17 cellular contexts compared by ENCODE assay signal in the genomic region with DNA sequence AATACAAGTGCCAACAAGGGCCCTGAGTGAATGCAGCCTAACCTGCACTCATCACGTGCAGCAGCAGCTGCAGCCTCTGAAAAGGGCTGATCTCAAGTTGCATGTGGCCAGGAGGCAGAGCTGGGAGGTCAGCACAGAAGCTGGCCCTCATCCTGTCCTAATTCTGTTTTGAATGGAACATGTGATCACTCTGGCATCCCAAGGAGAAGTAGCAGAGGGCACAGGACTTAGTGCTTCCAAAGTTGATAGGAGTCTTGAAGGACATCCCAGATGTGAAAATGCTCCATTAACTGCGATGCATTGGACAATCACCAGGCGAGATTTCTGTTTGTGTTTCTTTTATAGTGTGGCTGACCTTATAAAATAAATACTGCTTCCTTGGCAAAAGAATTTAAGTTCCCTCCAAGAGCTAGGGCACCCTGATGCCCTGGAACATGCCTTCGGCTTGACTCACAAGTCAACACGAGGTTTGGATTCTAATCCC. TPM values are rescaled to one million over a fixed set of nuclear protein-coding genes. Genes with fewer than 3 reads are reported as not detected.
DNase-seq lines count a peak whose midpoint lies in the region; ATAC-seq, FAIRE-seq and TF ChIP-seq lines count a peak whose summit lies in the region.
"Had no signal": no experiment of that assay in that cellular context is flagged by ENCODE, and none has a peak within 500 bp of the region (broad histone marks: within the 10 kb centered on the region; RNA-seq: fewer than 3 reads in every experiment).

No MANE protein-coding gene starts in this region.

- H3K4me1 ChIP-seq in HepG2 (ENCODE audit: insufficient read depth, low read length): peaks cover 17% of the 10 kb centered on the region
- H3K4me1 ChIP-seq in right lobe of liver: peaks cover 0 to 13% (median 5%) of the 10 kb centered on the region in 4 donors
- peaks cover 10% of the 10 kb centered on the region for H3K4me1 ChIP-seq in upper lobe of right lung
- peaks cover 6% of the 10 kb centered on the region in 2 donors for H3K4me1 ChIP-seq in kidney (ENCODE audit: control insufficient read depth in 1 of 2, insufficient read depth in 1 of 2, low read depth in 1 of 2, low read length in 2 of 2)

- no TSS peak for BruUV-seq in HepG2 (replicated peaks; lab: Mats Ljungman, UMichigan)

- H3K9ac ChIP-seq in HepG2 (ENCODE audit: insufficient read depth, low read depth, low read length) (no peak overlapping the region), kidney (ENCODE audit: low read length in 2 of 2) (no peak overlapping the region)

- TF ChIP-seq POLR2A in HepG2 (IDR thresholded peaks at IDR 0.05; ENCODE audit: insufficient read depth in 1 of 2, low read depth in 2 of 2, low read length in 2 of 2): no peak
- TF ChIP-seq POLR2A in right lobe of liver (IDR thresholded peaks at IDR 0.05): no peak

- no peak for TF ChIP-seq RAD21 in HepG2 (CRISPR knock-in tag; IDR thresholded peaks at IDR 0.05)

- no peaks in the 10 kb centered on the region for H4K20me1 ChIP-seq in HepG2 (ENCODE audit: insufficient read depth, low read length)

- CTCF ChIA-PET in HepG2 (lab: Yijun Ruan, JAX; ENCODE audit: low intra/inter-chr PET ratio, low total read pairs): no interaction called here

- in situ Hi-C loops in HepG2 (cut with HindIII; ENCODE audit: extremely low pct_ligation_motif_present, low pct_unique_long_range_greater_than_20kb): no loop called here

- H3K9me3 ChIP-seq in HepG2 (ENCODE audit: low read length) (no peaks in the 10 kb centered on the region), right lobe of liver (no peaks in the 10 kb centered on the region), upper lobe of right lung (no peaks in the 10 kb centered on the region), kidney (ENCODE audit: control insufficient read depth in 1 of 2, low read length in 2 of 2) (no peaks in the 10 kb centered on the region)
- H3K9me3 ChIP-seq: esophagus squamous epithelium had no signal

- TF ChIP-seq EP300 in HepG2 (IDR thresholded peaks at IDR 0.05; ENCODE audit: low read depth in 2 of 2, low read length in 2 of 2): no peak
- TF ChIP-seq EP300 in HepG2 (CRISPR knock-in tag; IDR thresholded peaks at IDR 0.05; ENCODE audit: borderline replicate concordance): no peak

- H3K4me3 ChIP-seq in HepG2 (replicated peaks in 1 of 3; ENCODE audit: insufficient read depth in 1 of 3, low read depth in 2 of 3, low read length in 3 of 3) (no peak overlapping the region), right lobe of liver (no peak overlapping the region), upper lobe of right lung (no peak overlapping the region), kidney (ENCODE audit: low read length in 2 of 2) (no peak overlapping the region)
- H3K4me3 ChIP-seq: esophagus squamous epithelium had no signal

- no peak for ATAC-seq in HepG2
- no peak for ATAC-seq in right lobe of liver
- ATAC-seq in upper lobe of right lung: peak; percentile 10
- no peak for ATAC-seq in HG03565 (IDR thresholded peaks at IDR 0.05; ENCODE audit: unreplicated experiment)
- ATAC-seq in GM21723 (IDR thresholded peaks at IDR 0.05; ENCODE audit: unreplicated experiment): no peak
- ATAC-seq: activated T-helper 17 cell treated with anti-CD3 and anti-CD28 coated beads, Interleukin-2, amount 50 U/mL, for 72 hours; left cardiac atrium; right cardiac atrium; Right ventricle myocardium inferior had no signal

- no peak for DNase-seq in HepG2 (ENCODE audit: low spot score)
- DNase-seq in right lobe of liver: no peak
- peak; percentile 25 for DNase-seq in RPMI7951 (ENCODE audit: low read depth)
- DNase-seq in fibroblast of the conjunctiva (ENCODE audit: low read depth): peak; percentile 42
- no peak for DNase-seq in upper lobe of right lung
- DNase-seq in kidney: no peak
- DNase-seq: esophagus squamous epithelium; left cardiac atrium; midbrain; NCI-H1105; right cardiac atrium; stimulated activated CD4-positive, alpha-beta T cell treated with anti-CD3 and anti-CD28 coated beads, Interleukin-4, amount 100 ng/mL, for 1 hour had no signal

- H3K36me3 ChIP-seq in HepG2 (replicated peaks in 1 of 2; ENCODE audit: control insufficient read depth in 1 of 2, insufficient read depth in 2 of 2, low read length in 2 of 2) (no peaks in the 10 kb centered on the region), right lobe of liver (no peaks in the 10 kb centered on the region), upper lobe of right lung (no peaks in the 10 kb centered on the region), kidney (ENCODE audit: control insufficient read depth in 1 of 2, insufficient read depth in 2 of 2, low read length in 2 of 2) (no peaks in the 10 kb centered on the region)
- H3K36me3 ChIP-seq: esophagus squamous epithelium had no signal

- intact Hi-C loops in HepG2 (cut with micrococcal nuclease; ENCODE audit: unreplicated experiment): no loop called here
- intact Hi-C loops in right lobe of liver (cut with DNase I): no loop called here
- intact Hi-C loops in upper lobe of right lung (cut with DNase I): no loop called here
- intact Hi-C loops in kidney (cut with DNase I): no loop called here

- FAIRE-seq in HepG2 (lab: Jason Lieb, UNC): no peak
- no peak for FAIRE-seq in kidney (lab: Jason Lieb, UNC)
- FAIRE-seq: G401.6 had no signal

- peak overlapping the region; percentile 40; the same call in 1 of the 2 replicates for H3K4me2 ChIP-seq in HepG2 (ENCODE audit: low read depth, low read length)

- 44% methylated on average over 5 of the region's 5 CpGs for WGBS in HepG2 (ENCODE audit: low lambda C conversion rate)
- 70% methylated on average over 5 of the region's 5 CpGs for WGBS in right lobe of liver (ENCODE audit: insufficient coverage, low coverage, low lambda C conversion rate, missing lambda C conversion rate)

- POLR2A ChIA-PET in HepG2 (lab: Yijun Ruan, JAX): no interaction called here

- H3K27ac ChIP-seq in HepG2 (ENCODE audit: extremely low read length, insufficient read depth, low read length): no peak overlapping the region
- H3K27ac ChIP-seq in right lobe of liver: no peak overlapping the region
- no peak overlapping the region for H3K27ac ChIP-seq in upper lobe of right lung
- H3K27ac ChIP-seq in kidney (ENCODE audit: low read depth in 2 of 2, low read length in 2 of 2): no peak overlapping the region
- H3K27ac ChIP-seq: esophagus squamous epithelium had no signal

- TF ChIP-seq CTCF in HepG2 (CRISPR knock-in tag; IDR thresholded peaks at IDR 0.05): no peak
- TF ChIP-seq CTCF in right lobe of liver (IDR thresholded peaks at IDR 0.05): no peak
- TF ChIP-seq CTCF in upper lobe of right lung (IDR thresholded peaks at IDR 0.05): no peak
- no peak for TF ChIP-seq CTCF in kidney (IDR thresholded peaks at IDR 0.05; ENCODE audit: borderline replicate concordance, extremely low read depth, insufficient read depth)

- no peaks in the 10 kb centered on the region for H3K27me3 ChIP-seq in HepG2 (ENCODE audit: control insufficient read depth in 1 of 2, insufficient read depth in 2 of 2, low read length in 2 of 2)
- H3K27me3 ChIP-seq in right lobe of liver: no peaks in the 10 kb centered on the region
- H3K27me3 ChIP-seq in upper lobe of right lung: no peaks in the 10 kb centered on the region
- H3K27me3 ChIP-seq: esophagus squamous epithelium had no signal

- no peaks in the 10 kb centered on the region for H3K79me2 ChIP-seq in HepG2 (ENCODE audit: insufficient read depth, low read length)

- no peak overlapping the region for H2AFZ ChIP-seq in HepG2 (ENCODE audit: low read length)

RNA-seq across cellular contexts. Expression of a gene that starts 31.6 kb away (rescaled TPM):
- total RNA-seq in HepG2 (2016; rRNA removed; fragmentation: Illumina TruSeq; extraction: Trizol): 25.9 and 37.8 TPM in 2 replicates
- 12.4 and 13.3 TPM in 2 replicates for total RNA-seq in HepG2 (2016; cell fraction: cytosol; rRNA removed; fragmentation: Illumina TruSeq; extraction: Trizol; ENCODE audit: low read depth)
- 27.2 and 38.3 TPM in 2 replicates for total RNA-seq in HepG2 (2016; cell fraction: insoluble cytoplasmic fraction; rRNA removed; fragmentation: Illumina TruSeq; extraction: Trizol)
- 13.0 and 13.7 TPM in 2 replicates for total RNA-seq in HepG2 (2016; cell fraction: membrane; rRNA removed; fragmentation: Illumina TruSeq; extraction: Trizol)
- total RNA-seq in HepG2 (2016; cell fraction: nucleus; rRNA removed; fragmentation: Illumina TruSeq; extraction: Trizol): 45.3 and 46.5 TPM in 2 replicates
- polyA plus RNA-seq in HepG2 (2011; rRNA removed): 5.8 and 6.2 TPM in 2 replicates
- polyA plus RNA-seq in HepG2 (2011; cell fraction: cytosol; rRNA removed): 2.4 and 4.3 TPM in 2 replicates
- polyA plus RNA-seq in HepG2 (2011; cell fraction: nucleus; rRNA removed): 2.8 and 4.2 TPM in 2 replicates
- 7.8 and 8.7 TPM in 2 replicates for polyA plus RNA-seq in HepG2 (2012)
- 1.00 and 1.1 TPM in 2 replicates for polyA plus RNA-seq in HepG2 (2016; cell fraction: cytosol; fragmentation: Illumina TruSeq; extraction: Trizol; ENCODE audit: low read depth)
- polyA plus RNA-seq in HepG2 (2016; cell fraction: insoluble cytoplasmic fraction; fragmentation: Illumina TruSeq; extraction: Trizol; ENCODE audit: low read depth): 19.1 and 21.9 TPM in 2 replicates
- polyA plus RNA-seq in HepG2 (2016; cell fraction: membrane; fragmentation: Illumina TruSeq; extraction: Trizol; ENCODE audit: low read depth): 2.9 and 3.1 TPM in 2 replicates
- polyA plus RNA-seq in HepG2 (2016; cell fraction: nucleus; fragmentation: Illumina TruSeq; extraction: Trizol; ENCODE audit: insufficient read depth, low read depth): 16.1 and 16.2 TPM in 2 replicates
- polyA minus RNA-seq in HepG2 (2011; rRNA and poly(A)+ RNA removed; ENCODE audit: low replicate concordance): 5.2 and 17.2 TPM in 2 replicates
- polyA minus RNA-seq in HepG2 (2011; cell fraction: cytosol; rRNA and poly(A)+ RNA removed): 9.1 and 13.0 TPM in 2 replicates
- polyA minus RNA-seq in HepG2 (2011; cell fraction: nucleus; rRNA and poly(A)+ RNA removed): 44.2 and 44.3 TPM in 2 replicates
- 10 to 100 TPM in 5 of 6 experiments, 1 to 10 TPM in 1; 8.2 to 18.5 (median 12.7) TPM for total RNA-seq in right lobe of liver
- 39.7 and 42.5 TPM in 2 replicates for total RNA-seq in RPMI7951 (2014; rRNA removed; shearing (Covaris generic))
- total RNA-seq in upper lobe of right lung: 40.8 TPM
- 49.9 TPM for total RNA-seq in kidney
- polyA plus RNA-seq in kidney (ENCODE audit: insufficient read depth, low read depth, low replicate concordance): 7.8 TPM

RNA-seq across cellular contexts. Expression of a gene that starts 35.2 kb away (rescaled TPM):
- total RNA-seq in HepG2 (2016; rRNA removed; fragmentation: Illumina TruSeq; extraction: Trizol) (4.2 and 7.6 TPM in 2 replicates), right lobe of liver (1 to 10 TPM in 3 of 6 experiments, under 1 TPM in 3; 0.51 to 2.7 (median 1.7) TPM), upper lobe of right lung (7.8 TPM), kidney (5.4 TPM)
- 2.3 and 2.7 TPM in 2 replicates for total RNA-seq in HepG2 (2016; cell fraction: cytosol; rRNA removed; fragmentation: Illumina TruSeq; extraction: Trizol; ENCODE audit: low read depth)
- total RNA-seq in HepG2 (2016; cell fraction: insoluble cytoplasmic fraction; rRNA removed; fragmentation: Illumina TruSeq; extraction: Trizol): 4.5 and 6.6 TPM in 2 replicates
- 5.0 and 5.3 TPM in 2 replicates for total RNA-seq in HepG2 (2016; cell fraction: membrane; rRNA removed; fragmentation: Illumina TruSeq; extraction: Trizol)
- 7.8 and 11.3 TPM in 2 replicates for total RNA-seq in HepG2 (2016; cell fraction: nucleus; rRNA removed; fragmentation: Illumina TruSeq; extraction: Trizol)
- polyA plus RNA-seq in HepG2 (2011; rRNA removed) (10.3 and 10.7 TPM in 2 replicates), kidney (ENCODE audit: insufficient read depth, low read depth, low replicate concordance) (4.2 TPM)
- polyA plus RNA-seq in HepG2 (2011; cell fraction: cytosol; rRNA removed): 4.8 and 10.3 TPM in 2 replicates
- 8.3 and 11.0 TPM in 2 replicates for polyA plus RNA-seq in HepG2 (2011; cell fraction: nucleus; rRNA removed)
- polyA plus RNA-seq in HepG2 (2012): 10.6 and 13.1 TPM in 2 replicates
- polyA plus RNA-seq in HepG2 (2016; cell fraction: cytosol; fragmentation: Illumina TruSeq; extraction: Trizol; ENCODE audit: low read depth): 1.1 TPM in 2 replicates
- 3.3 and 3.4 TPM in 2 replicates for polyA plus RNA-seq in HepG2 (2016; cell fraction: insoluble cytoplasmic fraction; fragmentation: Illumina TruSeq; extraction: Trizol; ENCODE audit: low read depth)
- polyA plus RNA-seq in HepG2 (2016; cell fraction: membrane; fragmentation: Illumina TruSeq; extraction: Trizol; ENCODE audit: low read depth): 1.4 and 1.9 TPM in 2 replicates
- polyA plus RNA-seq in HepG2 (2016; cell fraction: nucleus; fragmentation: Illumina TruSeq; extraction: Trizol; ENCODE audit: insufficient read depth, low read depth): 14.6 and 16.3 TPM in 2 replicates
- polyA minus RNA-seq in HepG2 (2011; rRNA and poly(A)+ RNA removed; ENCODE audit: low replicate concordance): 5.3 and 12.2 TPM in 2 replicates
- 3.6 and 5.6 TPM in 2 replicates for polyA minus RNA-seq in HepG2 (2011; cell fraction: cytosol; rRNA and poly(A)+ RNA removed)
- polyA minus RNA-seq in HepG2 (2011; cell fraction: nucleus; rRNA and poly(A)+ RNA removed): 8.5 and 9.3 TPM in 2 replicates
- total RNA-seq in RPMI7951 (2014; rRNA removed; shearing (Covaris generic)): 19.4 and 21.7 TPM in 2 replicates

Comparison
In these comparisons a context has a peak if more than half of its experiments do, and no peak if none do; other contexts are left out.
1. DNase-seq: peak in RPMI7951 (single experiment) and fibroblast of the conjunctiva (single experiment); none in HepG2 (single experiment), right lobe of liver (0 of 3), upper lobe of right lung (single experiment) and kidney (single experiment).